In the genomic region with DNA sequence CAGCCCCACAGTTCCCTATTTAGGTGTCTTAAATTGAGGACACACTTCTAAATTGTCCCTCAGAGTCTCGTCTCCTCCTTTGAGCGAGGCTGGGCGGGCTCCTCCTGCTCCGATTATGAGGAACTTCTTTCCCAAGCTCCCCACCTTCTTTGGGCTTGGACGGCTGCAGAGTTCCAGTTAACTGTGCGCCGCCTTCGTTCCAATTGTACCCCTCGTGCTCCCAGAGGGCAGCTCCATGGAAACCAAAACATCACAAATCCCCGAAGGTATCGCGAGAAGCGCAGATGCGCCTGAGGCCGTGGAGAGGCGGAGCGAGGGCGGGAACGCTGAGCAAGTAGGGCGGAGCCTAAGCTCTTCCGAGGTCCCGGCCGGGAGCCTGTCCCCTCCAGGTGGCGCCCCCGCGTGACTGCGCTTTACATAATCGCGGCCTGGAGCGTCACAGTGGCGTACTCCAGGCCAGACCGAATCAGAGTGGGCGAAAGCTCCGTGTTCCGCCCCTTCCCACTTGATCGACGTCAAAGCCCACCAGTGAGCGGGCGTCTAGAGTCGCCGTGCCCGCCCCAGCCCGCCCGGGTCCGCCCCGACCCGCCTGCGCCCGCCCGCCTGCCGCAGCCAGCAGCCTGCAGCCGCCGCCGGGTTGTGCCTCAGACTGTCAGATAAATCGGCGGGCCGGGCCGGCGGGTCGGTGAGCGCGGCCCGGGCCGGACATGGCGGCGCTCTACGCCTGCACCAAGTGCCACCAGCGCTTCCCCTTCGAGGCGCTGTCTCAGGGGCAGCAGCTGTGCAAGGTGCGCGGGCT, we compare ENCODE assay signal across 1 cellular context.
TF ChIP-seq lines count a peak whose summit lies in the region.

Gene FAM76A (plus strand): TSS at position 588 of the 799 bp plus-strand sequence. CDS start 120 bp downstream, at position 708.

TF ChIP-seq in K562, 482 proteins besides CTCF, POLR2A, EP300 and RAD21 (continued from another document and continues in another):
- TF ChIP-seq, protein P1, sequence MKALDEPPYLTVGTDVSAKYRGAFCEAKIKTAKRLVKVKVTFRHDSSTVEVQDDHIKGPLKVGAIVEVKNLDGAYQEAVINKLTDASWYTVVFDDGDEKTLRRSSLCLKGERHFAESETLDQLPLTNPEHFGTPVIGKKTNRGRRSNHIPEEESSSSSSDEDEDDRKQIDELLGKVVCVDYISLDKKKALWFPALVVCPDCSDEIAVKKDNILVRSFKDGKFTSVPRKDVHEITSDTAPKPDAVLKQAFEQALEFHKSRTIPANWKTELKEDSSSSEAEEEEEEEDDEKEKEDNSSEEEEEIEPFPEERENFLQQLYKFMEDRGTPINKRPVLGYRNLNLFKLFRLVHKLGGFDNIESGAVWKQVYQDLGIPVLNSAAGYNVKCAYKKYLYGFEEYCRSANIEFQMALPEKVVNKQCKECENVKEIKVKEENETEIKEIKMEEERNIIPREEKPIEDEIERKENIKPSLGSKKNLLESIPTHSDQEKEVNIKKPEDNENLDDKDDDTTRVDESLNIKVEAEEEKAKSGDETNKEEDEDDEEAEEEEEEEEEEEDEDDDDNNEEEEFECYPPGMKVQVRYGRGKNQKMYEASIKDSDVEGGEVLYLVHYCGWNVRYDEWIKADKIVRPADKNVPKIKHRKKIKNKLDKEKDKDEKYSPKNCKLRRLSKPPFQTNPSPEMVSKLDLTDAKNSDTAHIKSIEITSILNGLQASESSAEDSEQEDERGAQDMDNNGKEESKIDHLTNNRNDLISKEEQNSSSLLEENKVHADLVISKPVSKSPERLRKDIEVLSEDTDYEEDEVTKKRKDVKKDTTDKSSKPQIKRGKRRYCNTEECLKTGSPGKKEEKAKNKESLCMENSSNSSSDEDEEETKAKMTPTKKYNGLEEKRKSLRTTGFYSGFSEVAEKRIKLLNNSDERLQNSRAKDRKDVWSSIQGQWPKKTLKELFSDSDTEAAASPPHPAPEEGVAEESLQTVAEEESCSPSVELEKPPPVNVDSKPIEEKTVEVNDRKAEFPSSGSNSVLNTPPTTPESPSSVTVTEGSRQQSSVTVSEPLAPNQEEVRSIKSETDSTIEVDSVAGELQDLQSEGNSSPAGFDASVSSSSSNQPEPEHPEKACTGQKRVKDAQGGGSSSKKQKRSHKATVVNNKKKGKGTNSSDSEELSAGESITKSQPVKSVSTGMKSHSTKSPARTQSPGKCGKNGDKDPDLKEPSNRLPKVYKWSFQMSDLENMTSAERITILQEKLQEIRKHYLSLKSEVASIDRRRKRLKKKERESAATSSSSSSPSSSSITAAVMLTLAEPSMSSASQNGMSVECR (CRISPR knock-in tag; IDR thresholded peaks at IDR 0.05): peak; percentile 89
- TF ChIP-seq TFAP4 (CRISPR knock-in tag; IDR thresholded peaks at IDR 0.05; ENCODE audit: borderline replicate concordance): peak; percentile 95
- no peak for TF ChIP-seq CCAR2 (IDR thresholded peaks at IDR 0.05; ENCODE audit: low read depth, low read length)
- TF ChIP-seq DNMT1 (IDR thresholded peaks at IDR 0.05): no peak
- TF ChIP-seq ZNF224 (CRISPR knock-in tag; IDR thresholded peaks at IDR 0.05): no peak
- TF ChIP-seq PHTF2 (CRISPR knock-in tag; IDR thresholded peaks at IDR 0.05): no peak
- TF ChIP-seq, protein P2, sequence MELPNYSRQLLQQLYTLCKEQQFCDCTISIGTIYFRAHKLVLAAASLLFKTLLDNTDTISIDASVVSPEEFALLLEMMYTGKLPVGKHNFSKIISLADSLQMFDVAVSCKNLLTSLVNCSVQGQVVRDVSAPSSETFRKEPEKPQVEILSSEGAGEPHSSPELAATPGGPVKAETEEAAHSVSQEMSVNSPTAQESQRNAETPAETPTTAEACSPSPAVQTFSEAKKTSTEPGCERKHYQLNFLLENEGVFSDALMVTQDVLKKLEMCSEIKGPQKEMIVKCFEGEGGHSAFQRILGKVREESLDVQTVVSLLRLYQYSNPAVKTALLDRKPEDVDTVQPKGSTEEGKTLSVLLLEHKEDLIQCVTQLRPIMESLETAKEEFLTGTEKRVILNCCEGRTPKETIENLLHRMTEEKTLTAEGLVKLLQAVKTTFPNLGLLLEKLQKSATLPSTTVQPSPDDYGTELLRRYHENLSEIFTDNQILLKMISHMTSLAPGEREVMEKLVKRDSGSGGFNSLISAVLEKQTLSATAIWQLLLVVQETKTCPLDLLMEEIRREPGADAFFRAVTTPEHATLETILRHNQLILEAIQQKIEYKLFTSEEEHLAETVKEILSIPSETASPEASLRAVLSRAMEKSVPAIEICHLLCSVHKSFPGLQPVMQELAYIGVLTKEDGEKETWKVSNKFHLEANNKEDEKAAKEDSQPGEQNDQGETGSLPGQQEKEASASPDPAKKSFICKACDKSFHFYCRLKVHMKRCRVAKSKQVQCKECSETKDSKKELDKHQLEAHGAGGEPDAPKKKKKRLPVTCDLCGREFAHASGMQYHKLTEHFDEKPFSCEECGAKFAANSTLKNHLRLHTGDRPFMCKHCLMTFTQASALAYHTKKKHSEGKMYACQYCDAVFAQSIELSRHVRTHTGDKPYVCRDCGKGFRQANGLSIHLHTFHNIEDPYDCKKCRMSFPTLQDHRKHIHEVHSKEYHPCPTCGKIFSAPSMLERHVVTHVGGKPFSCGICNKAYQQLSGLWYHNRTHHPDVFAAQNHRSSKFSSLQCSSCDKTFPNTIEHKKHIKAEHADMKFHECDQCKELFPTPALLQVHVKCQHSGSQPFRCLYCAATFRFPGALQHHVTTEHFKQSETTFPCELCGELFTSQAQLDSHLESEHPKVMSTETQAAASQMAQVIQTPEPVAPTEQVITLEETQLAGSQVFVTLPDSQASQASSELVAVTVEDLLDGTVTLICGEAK (IDR thresholded peaks at IDR 0.05): 0 out of 2 replicates have a peak, but pooled peaks have one; percentile 45
- TF ChIP-seq, protein P2 (CRISPR knock-in tag; IDR thresholded peaks at IDR 0.05): no peak
- TF ChIP-seq, protein P3, sequence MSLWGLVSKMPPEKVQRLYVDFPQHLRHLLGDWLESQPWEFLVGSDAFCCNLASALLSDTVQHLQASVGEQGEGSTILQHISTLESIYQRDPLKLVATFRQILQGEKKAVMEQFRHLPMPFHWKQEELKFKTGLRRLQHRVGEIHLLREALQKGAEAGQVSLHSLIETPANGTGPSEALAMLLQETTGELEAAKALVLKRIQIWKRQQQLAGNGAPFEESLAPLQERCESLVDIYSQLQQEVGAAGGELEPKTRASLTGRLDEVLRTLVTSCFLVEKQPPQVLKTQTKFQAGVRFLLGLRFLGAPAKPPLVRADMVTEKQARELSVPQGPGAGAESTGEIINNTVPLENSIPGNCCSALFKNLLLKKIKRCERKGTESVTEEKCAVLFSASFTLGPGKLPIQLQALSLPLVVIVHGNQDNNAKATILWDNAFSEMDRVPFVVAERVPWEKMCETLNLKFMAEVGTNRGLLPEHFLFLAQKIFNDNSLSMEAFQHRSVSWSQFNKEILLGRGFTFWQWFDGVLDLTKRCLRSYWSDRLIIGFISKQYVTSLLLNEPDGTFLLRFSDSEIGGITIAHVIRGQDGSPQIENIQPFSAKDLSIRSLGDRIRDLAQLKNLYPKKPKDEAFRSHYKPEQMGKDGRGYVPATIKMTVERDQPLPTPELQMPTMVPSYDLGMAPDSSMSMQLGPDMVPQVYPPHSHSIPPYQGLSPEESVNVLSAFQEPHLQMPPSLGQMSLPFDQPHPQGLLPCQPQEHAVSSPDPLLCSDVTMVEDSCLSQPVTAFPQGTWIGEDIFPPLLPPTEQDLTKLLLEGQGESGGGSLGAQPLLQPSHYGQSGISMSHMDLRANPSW (CRISPR knock-in tag; IDR thresholded peaks at IDR 0.05): 0 out of 2 replicates have a peak, but pooled peaks have one; percentile 32
- peak; percentile 78 for TF ChIP-seq NFE2 (IDR thresholded peaks at IDR 0.05; ENCODE audit: low read depth)
- TF ChIP-seq, protein P4, sequence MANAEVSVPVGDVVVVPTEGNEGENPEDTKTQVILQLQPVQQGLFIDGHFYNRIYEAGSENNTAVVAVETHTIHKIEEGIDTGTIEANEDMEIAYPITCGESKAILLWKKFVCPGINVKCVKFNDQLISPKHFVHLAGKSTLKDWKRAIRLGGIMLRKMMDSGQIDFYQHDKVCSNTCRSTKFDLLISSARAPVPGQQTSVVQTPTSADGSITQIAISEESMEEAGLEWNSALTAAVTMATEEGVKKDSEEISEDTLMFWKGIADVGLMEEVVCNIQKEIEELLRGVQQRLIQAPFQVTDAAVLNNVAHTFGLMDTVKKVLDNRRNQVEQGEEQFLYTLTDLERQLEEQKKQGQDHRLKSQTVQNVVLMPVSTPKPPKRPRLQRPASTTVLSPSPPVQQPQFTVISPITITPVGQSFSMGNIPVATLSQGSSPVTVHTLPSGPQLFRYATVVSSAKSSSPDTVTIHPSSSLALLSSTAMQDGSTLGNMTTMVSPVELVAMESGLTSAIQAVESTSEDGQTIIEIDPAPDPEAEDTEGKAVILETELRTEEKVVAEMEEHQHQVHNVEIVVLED (CRISPR knock-in tag; IDR thresholded peaks at IDR 0.05): peak; percentile 62
- 0 out of 2 replicates have a peak, but pooled peaks have one; percentile 27 for TF ChIP-seq ZNF609 (CRISPR knock-in tag; IDR thresholded peaks at IDR 0.05; ENCODE audit: borderline replicate concordance)
- no peak for TF ChIP-seq PHF21A (IDR thresholded peaks at IDR 0.05; ENCODE audit: borderline replicate concordance, low read depth)
- TF ChIP-seq FOXA3 (CRISPR knock-in tag; conservative IDR thresholded peaks at IDR 0.05 in 1 of 2, IDR thresholded peaks at IDR 0.05 in 1 of 2): peak in 1 of 2 experiments; percentile 72; a peak in 1 of 4 replicates
- no peak for TF ChIP-seq MTA2 (IDR thresholded peaks at IDR 0.05; ENCODE audit: low read depth)
- TF ChIP-seq HMG20B (CRISPR knock-in tag; IDR thresholded peaks at IDR 0.05): no peak
- TF ChIP-seq MAFF (IDR thresholded peaks at IDR 0.05; ENCODE audit: low read length): peak; percentile 66; the same call in 1 of the 2 replicates
- peak; percentile 98 for TF ChIP-seq FOXJ2 (tag; IDR thresholded peaks at IDR 0.05)
